ENCODE assay signal across 25 cellular contexts in genomic region chr13:38898481-38898880, GRCh38.
DNase-seq lines count a peak whose midpoint lies in the region; ATAC-seq and TF ChIP-seq lines count a peak whose summit lies in the region.
"Had no signal": no experiment of that assay in that cellular context is flagged by ENCODE, and none has a peak within 500 bp of the region (broad histone marks: within the 10 kb centered on the region; RNA-seq: fewer than 3 reads in every experiment).

No MANE protein-coding gene starts in this region.

- no peaks in the 10 kb centered on the region for H3K9me2 ChIP-seq in MM.1S (replicated peaks; ENCODE audit: insufficient read depth, low read length)
- H3K9me2 ChIP-seq: SK-N-SH had no signal

- H3K27me3 ChIP-seq in HAP-1 (ENCODE audit: low read depth) (no peaks in the 10 kb centered on the region), MM.1S (replicated peaks; ENCODE audit: insufficient read depth, low read length) (no peaks in the 10 kb centered on the region)
- H3K27me3 ChIP-seq: BLaER1, MG63 had no signal

- no peaks in the 10 kb centered on the region for H4K20me1 ChIP-seq in MM.1S (ENCODE audit: insufficient read depth, low read length)
- H4K20me1 ChIP-seq: BLaER1 had no signal

- H3K27me3 Mint-ChIP-seq in nephron (ENCODE audit: low read depth): peaks cover 4% of the 10 kb centered on the region
- H3K27me3 Mint-ChIP-seq: CD4-positive, CD25-positive, alpha-beta regulatory T cell had no signal

- peaks cover 10% of the 10 kb centered on the region for H3K9me3 Mint-ChIP-seq in nephron
- H3K9me3 Mint-ChIP-seq: T-helper 1 cell treated with Interleukin-12 subunit alpha and Interleukin-12 subunit beta and Interleukin-4 antibody, amounts not matched to agents 30 μg/mL and 1 μg/mL, for 36 hours had no signal

- no peak for TF ChIP-seq CTCF in MM.1S (IDR thresholded peaks at IDR 0.05; ENCODE audit: low read length)
- no peak for TF ChIP-seq CTCF in nephron (IDR thresholded peaks at IDR 0.05; ENCODE audit: unreplicated experiment in 3 of 3)

- peak overlapping the region in 2 of 3 experiments; percentile 22 to 85 for H3K27ac Mint-ChIP-seq in nephron
- H3K27ac Mint-ChIP-seq: CD4-positive, CD25-positive, alpha-beta regulatory T cell; T-helper 1 cell treated with Interleukin-12 subunit alpha and Interleukin-12 subunit beta and Interleukin-4 antibody, amounts not matched to agents 30 μg/mL and 1 μg/mL, for 36 hours had no signal

- peak; percentile 34 for ATAC-seq in GM18868 (IDR thresholded peaks at IDR 0.05; ENCODE audit: unreplicated experiment)
- ATAC-seq in HG02973 (IDR thresholded peaks at IDR 0.05; ENCODE audit: unreplicated experiment): no peak

- H2AFZ ChIP-seq in MM.1S (ENCODE audit: low read length): no peak overlapping the region

- H3K36me3 ChIP-seq in HAP-1 (replicated peaks): no peaks in the 10 kb centered on the region
- no peaks in the 10 kb centered on the region for H3K36me3 ChIP-seq in MM.1S (replicated peaks; ENCODE audit: insufficient read depth, low read length)
- H3K36me3 ChIP-seq: BLaER1, MG63 had no signal

- peaks cover 6% of the 10 kb centered on the region for H3K4me1 Mint-ChIP-seq in nephron
- H3K4me1 Mint-ChIP-seq: CD4-positive, CD25-positive, alpha-beta regulatory T cell had no signal

- no peaks in the 10 kb centered on the region for H3K9me3 ChIP-seq in HAP-1
- H3K9me3 ChIP-seq in MM.1S (replicated peaks; ENCODE audit: insufficient read depth, low read length): no peaks in the 10 kb centered on the region
- H3K9me3 ChIP-seq: BLaER1, MG63, SK-N-SH had no signal

- peak; percentile 37 to 40 for DNase-seq in HAP-1 (ENCODE audit: low spot score in 2 of 2)
- peak; percentile 53 for DNase-seq in MM.1S
- no peak for DNase-seq in NCI-H2171 (lab: John Stamatoyannopoulos, UW)
- no peak for DNase-seq in GDM1 (lab: John Stamatoyannopoulos, UW)
- no peak for DNase-seq in NCI-H1105 (lab: John Stamatoyannopoulos, UW)
- DNase-seq: CD4-positive, CD25-positive, alpha-beta regulatory T cell; DMS153; DND-41; H7; KBM-7; MG63; NCI-H1048; NCI-H1417 treated with DMSO at 0.1 percent for 48 hours; NCI-H1694 treated with DMSO at 0.1 percent for 48 hours; NCI-H2081; NCI-H226; NCI-H510A; NCI-H774; SK-N-SH; SW 1271 had no signal

- no peak overlapping the region for H3K4me3 Mint-ChIP-seq in nephron
- H3K4me3 Mint-ChIP-seq: CD4-positive, CD25-positive, alpha-beta regulatory T cell; T-helper 1 cell treated with Interleukin-12 subunit alpha and Interleukin-12 subunit beta and Interleukin-4 antibody, amounts not matched to agents 30 μg/mL and 1 μg/mL, for 36 hours had no signal

- no peaks in the 10 kb centered on the region for H3F3A ChIP-seq in MM.1S (ENCODE audit: insufficient read depth, low read length)

- no peaks in the 10 kb centered on the region for H3K79me2 ChIP-seq in MM.1S (ENCODE audit: low read length)

- H3K4me3 ChIP-seq in HAP-1 (no peak overlapping the region), MM.1S (ENCODE audit: low read length) (no peak overlapping the region)
- H3K4me3 ChIP-seq: BLaER1, MG63 had no signal

- no peak overlapping the region for H3K4me2 ChIP-seq in MM.1S (ENCODE audit: low read depth, low read length)
- H3K4me2 ChIP-seq: BLaER1, SK-N-SH had no signal

- H3K4me1 ChIP-seq in HAP-1: peaks cover 21% of the 10 kb centered on the region
- H3K4me1 ChIP-seq in MM.1S (ENCODE audit: low read length): 0 out of 2 replicates have a peak, but pooled peaks cover 3% of the 10 kb centered on the region
- H3K4me1 ChIP-seq: BLaER1 had no signal

- in situ Hi-C loops in HAP-1 (cut with MboI; ENCODE audit: low sequenced_read_pairs): no loop called here

- peaks cover 3% of the 10 kb centered on the region for H3K36me3 Mint-ChIP-seq in nephron (ENCODE audit: low read depth)
- H3K36me3 Mint-ChIP-seq: CD4-positive, CD25-positive, alpha-beta regulatory T cell had no signal

- no peak overlapping the region for H3K27ac ChIP-seq in MM.1S (ENCODE audit: low read length)
- H3K27ac ChIP-seq: BLaER1 had no signal

- no peak overlapping the region for H3K9ac ChIP-seq in MM.1S (ENCODE audit: low read length)
- H3K9ac ChIP-seq: BLaER1, SK-N-SH had no signal

Comparison
In these comparisons a context has a peak if more than half of its experiments do, and no peak if none do; other contexts are left out.
1. DNase-seq: peak in HAP-1 (2 of 2) and MM.1S (single experiment); none in NCI-H2171 (single experiment), GDM1 (single experiment) and NCI-H1105 (single experiment).